20 cellular contexts compared by ENCODE assay signal in genomic region chr15:74847462-74847861, GRCh38. TPM values are rescaled to one million over a fixed set of nuclear protein-coding genes. Genes with fewer than 3 reads are reported as not detected.
A peak's percentile ranks its signal among the peaks of the same experiment; 100 is the strongest.
DNase-seq lines count a peak whose midpoint lies in the region; ATAC-seq and TF ChIP-seq lines count a peak whose summit lies in the region.
"Had no signal": no experiment of that assay in that cellular context is flagged by ENCODE, and none has a peak within 500 bp of the region (broad histone marks: within the 10 kb centered on the region; RNA-seq: fewer than 3 reads in every experiment).

No MANE protein-coding gene starts in this region.

- POLR2A ChIA-PET in CD4-positive, alpha-beta T cell (lab: Charles Lee): no interaction called here

- no peak overlapping the region for H2AFZ ChIP-seq in parathyroid adenoma

- no peak overlapping the region for H3K4me3 ChIP-seq in heart left ventricle
- no peak overlapping the region for H3K4me3 ChIP-seq in parathyroid adenoma (ENCODE audit: low read depth, low read length)
- H3K4me3 ChIP-seq: MG63, right lobe of liver, tibial artery had no signal

- no peak overlapping the region for H3K27ac Mint-ChIP-seq in CD4-positive, alpha-beta T cell

- H3K27ac ChIP-seq in CD4-positive, alpha-beta T cell (ENCODE audit: low read depth, low read length): no peak overlapping the region
- H3K27ac ChIP-seq in VCaP (peak overlapping the region; percentile 73), heart left ventricle (peak overlapping the region in 10 of 12 donors; percentile 23 to 72 (median 44)), parathyroid adenoma (peak overlapping the region; percentile 84)
- H3K27ac ChIP-seq: right lobe of liver, tibial artery had no signal

- H3K9me3 Mint-ChIP-seq in CD4-positive, alpha-beta T cell: no peaks in the 10 kb centered on the region
- H3K9me3 Mint-ChIP-seq: neural crest cell had no signal

- intact Hi-C loops in CD4-positive, alpha-beta T cell (cut with DNase I, micrococcal nuclease): loop anchor here in 1 of 2 experiments (10.0 kb wide), 2 partner anchors 153 to 303 kb away; partner anchors contain the start of genes ARID3B and EDC3
- intact Hi-C loops in heart left ventricle (cut with DNase I): loop anchor here in 4 of 10 donors (5.0 to 10.0 kb wide), 4 partner anchors 45 to 57 kb away; partner anchors contain the start of genes MPI (in 2 of the 4) and FAM219B (in 1 of the 4)

- 41 to 73% (median 56%) methylated on average over 2 to 3 of the region's 3 CpGs for WGBS in heart left ventricle, 4 donors

- peak overlapping the region; percentile 30 for H3K4me3 Mint-ChIP-seq in CD4-positive, alpha-beta T cell

- no peak overlapping the region for H3K9ac ChIP-seq in parathyroid adenoma

- H3K36me3 ChIP-seq in heart left ventricle: peaks cover 3 to 78% (median 71%) of the 10 kb centered on the region in 9 donors
- no peaks in the 10 kb centered on the region for H3K36me3 ChIP-seq in parathyroid adenoma (ENCODE audit: control insufficient read depth, insufficient read depth, low read length)

- peaks cover 65% of the 10 kb centered on the region for H3K36me3 Mint-ChIP-seq in CD4-positive, alpha-beta T cell (ENCODE audit: low read depth)

- no peaks in the 10 kb centered on the region for H3K27me3 Mint-ChIP-seq in CD4-positive, alpha-beta T cell

- no peak for TF ChIP-seq CTCF in CD4-positive, alpha-beta T cell (IDR thresholded peaks at IDR 0.05)
- TF ChIP-seq CTCF in VCaP (conservative IDR thresholded peaks at IDR 0.05) (no peak), heart left ventricle (IDR thresholded peaks at IDR 0.05) (no peak), parathyroid adenoma (IDR thresholded peaks at IDR 0.05) (no peak)

- TF ChIP-seq POLR2A in heart left ventricle (IDR thresholded peaks at IDR 0.05): no peak

- H3K9me3 ChIP-seq in CD4-positive, alpha-beta T cell (ENCODE audit: control insufficient read depth, low read length): no peaks in the 10 kb centered on the region
- no peaks in the 10 kb centered on the region for H3K9me3 ChIP-seq in heart left ventricle
- H3K9me3 ChIP-seq in parathyroid adenoma (ENCODE audit: control insufficient read depth, low read length): no peaks in the 10 kb centered on the region
- H3K9me3 ChIP-seq: Caco-2, MG63, right lobe of liver, tibial artery had no signal

- H3K4me1 Mint-ChIP-seq in CD4-positive, alpha-beta T cell (ENCODE audit: low read depth): peaks cover 37% of the 10 kb centered on the region

- H3K4me1 ChIP-seq in heart left ventricle (peaks cover 0 to 26% (median 14%) of the 10 kb centered on the region in 12 donors), parathyroid adenoma (peaks cover 20% of the 10 kb centered on the region)

- no peak overlapping the region for H3K4me2 ChIP-seq in parathyroid adenoma (ENCODE audit: low read length)

- H3K27me3 ChIP-seq in CD4-positive, alpha-beta T cell (ENCODE audit: control insufficient read depth, insufficient read depth, low read length): no peaks in the 10 kb centered on the region
- H3K27me3 ChIP-seq in heart left ventricle: no peaks in the 10 kb centered on the region
- no peaks in the 10 kb centered on the region for H3K27me3 ChIP-seq in parathyroid adenoma (ENCODE audit: control insufficient read depth, insufficient read depth, low read length)
- H3K27me3 ChIP-seq: MG63, right lobe of liver, tibial artery had no signal

- no peak for DNase-seq in CD4-positive, alpha-beta T cell
- peak in 4 of 5 donors; percentile 56 to 77 (median 66) for DNase-seq in heart left ventricle
- DNase-seq in GM19240 (ENCODE audit: insufficient read length, low spot score): no peak
- no peak for DNase-seq in stimulated activated CD4-positive, alpha-beta T cell treated with anti-CD3 and anti-CD28 coated beads, Interleukin-4, amount 100 ng/mL, for 24 hours
- DNase-seq in inferior parietal cortex (ENCODE audit: extremely low spot score): no peak
- DNase-seq: Caco-2; effector CD4-positive, alpha-beta T cell; GOT3; MG63; NCI-H187 treated with DMSO at 0.1 percent for 48 hours; NCI-H524 treated with DMSO at 0.1 percent for 48 hours; stimulated activated CD4-positive, alpha-beta T cell treated with anti-CD3 and anti-CD28 coated beads, Interleukin-2, amount 100 ng/mL, for 48 hours; stimulated activated CD8-positive, alpha-beta memory T cell treated with anti-CD3 and anti-CD28 coated beads, Interleukin-4, amount 100 ng/mL, for 48 hours; tibial artery had no signal

- no peaks in the 10 kb centered on the region for H3K79me2 ChIP-seq in parathyroid adenoma

- ATAC-seq in CD4-positive, alpha-beta T cell (ENCODE audit: poor library complexity): no peak
- ATAC-seq in heart left ventricle: peak; percentile 46 to 68 (median 57)
- no peak for ATAC-seq in HG02678 (IDR thresholded peaks at IDR 0.05; ENCODE audit: unreplicated experiment)

- CTCF ChIA-PET in CD4-positive, alpha-beta T cell (lab: Charles Lee): interaction anchor here (1.1 kb wide), 1 partner anchor 54 kb away, joined by 3 read pairs; no protein-coding TSS in a partner anchor

RNA-seq across cellular contexts. Expression of gene ULK3, which starts 4.5 kb away (rescaled TPM):
- 10 to 100 TPM; 37.8 to 38.9 TPM for total RNA-seq in CD4-positive, alpha-beta T cell
- 10 to 100 TPM; 22.6 to 39.3 (median 29.5) TPM for total RNA-seq in heart left ventricle
- 10 to 100 TPM; 28.0 to 29.3 TPM for polyA plus RNA-seq in heart left ventricle

RNA-seq across cellular contexts. Expression of gene CPLX3, which starts 21.0 kb away (rescaled TPM):
- under 1 TPM; 0.16 to 0.53 TPM for total RNA-seq in CD4-positive, alpha-beta T cell
- total RNA-seq in heart left ventricle: 1 to 10 TPM in 5 of 9 donors, under 1 TPM in 1, not detected in 3; 0.14 to 3.3 (median 2.0) TPM
- polyA plus RNA-seq in heart left ventricle: 1 to 10 TPM in 1 of 2 donors, under 1 TPM in 1; 0.06 to 1.5 TPM
- total RNA-seq: Caco-2, lung microvascular endothelial cell, neural crest cell, right lobe of liver had no signal

RNA-seq across cellular contexts. Expression of gene SCAMP2, which starts 25.7 kb away (rescaled TPM):
- total RNA-seq in CD4-positive, alpha-beta T cell: 10 to 100 TPM; 56.1 to 56.9 TPM
- 10 to 100 TPM; 34.9 to 84.8 (median 46.0) TPM for total RNA-seq in heart left ventricle
- 10 to 100 TPM; 25.1 to 90.5 TPM for polyA plus RNA-seq in heart left ventricle

RNA-seq across cellular contexts. Expression of gene LMAN1L, which starts 34.8 kb away (rescaled TPM):
- total RNA-seq in CD4-positive, alpha-beta T cell: under 1 TPM; 0.56 to 0.93 TPM
- total RNA-seq in heart left ventricle: 10 to 100 TPM in 2 of 9 donors, 1 to 10 TPM in 5, under 1 TPM in 2; 0.19 to 16.3 (median 7.8) TPM
- polyA plus RNA-seq in heart left ventricle: 1 to 10 TPM in 1 of 2 donors, not detected in 1; 5.8 TPM
- total RNA-seq: Caco-2, lung microvascular endothelial cell, neural crest cell, right lobe of liver had no signal

RNA-seq across cellular contexts. Expression of gene MPI, which starts 42.4 kb away (rescaled TPM):
- total RNA-seq in CD4-positive, alpha-beta T cell: 10 to 100 TPM; 28.9 to 30.3 TPM
- total RNA-seq in heart left ventricle: 10 to 100 TPM; 22.4 to 85.7 (median 59.3) TPM
- polyA plus RNA-seq in heart left ventricle: 10 to 100 TPM; 28.9 to 44.2 TPM

Comparison
In these comparisons a context has a peak if more than half of its experiments do, and no peak if none do; other contexts are left out.
1. ATAC-seq: peak in heart left ventricle (4 of 4); none in CD4-positive, alpha-beta T cell (single experiment) and HG02678 (single experiment).
2. DNase-seq: peak in heart left ventricle (4 of 5); none in CD4-positive, alpha-beta T cell (0 of 10), GM19240 (single experiment), stimulated activated CD4-positive, alpha-beta T cell treated with anti-CD3 and anti-CD28 coated beads, Interleukin-4, amount 100 ng/mL, for 24 hours (single experiment) and inferior parietal cortex (single experiment).